Comparison of ENCODE assay signal across 11 cellular contexts in genomic region chr17:47707056-47707791, GRCh38. TPM values are rescaled to one million over a fixed set of nuclear protein-coding genes. Genes with fewer than 3 reads are reported as not detected.
DNase-seq lines count a peak whose midpoint lies in the region; TF ChIP-seq lines count a peak whose summit lies in the region.
"Had no signal": no experiment of that assay in that cellular context is flagged by ENCODE, and none has a peak within 500 bp of the region (broad histone marks: within the 10 kb centered on the region; RNA-seq: fewer than 3 reads in every experiment).

No MANE protein-coding gene starts in this region.

- intact Hi-C loops in posterior vena cava (cut with DNase I) (no loop called here), testis (cut with DNase I; ENCODE audit: low total_unique reads) (no loop called here)

- H3K4me3 ChIP-seq in HL-60 (replicated peaks; ENCODE audit: insufficient read depth, low read length) (no peak overlapping the region), testis (no peak overlapping the region)
- H3K4me3 ChIP-seq: psoas muscle had no signal

- WGBS in testis, 2 donors, result 64 to 71% methylated on average over 4 of the region's 4 CpGs

- peak in 9 of 14 donors; percentile 13 to 53 (median 23) for DNase-seq in C1 segment of cervical spinal cord (lab: John Stamatoyannopoulos, UW)
- peak; percentile 10 to 67 for DNase-seq in HL-60 (ENCODE audit: low read depth in 1 of 2, low spot score in 1 of 2)
- no peak for DNase-seq in neural crest cell (ENCODE audit: low read depth, low spot score)
- DNase-seq in stimulated activated CD4-positive, alpha-beta T cell treated with anti-CD3 and anti-CD28 coated beads, Interleukin-1b, Interleukin-23, amount 100 ng/mL, for 48 hours, result no peak
- no peak for DNase-seq in stimulated activated CD4-positive, alpha-beta T cell treated with anti-CD3 and anti-CD28 coated beads, Interleukin-2, amount 100 ng/mL, for 48 hours
- DNase-seq in posterior vena cava (ENCODE audit: low spot score), result no peak
- DNase-seq in testis, result no peak
- DNase-seq: DMS153, psoas muscle had no signal

- H3K9me3 ChIP-seq in testis, result no peaks in the 10 kb centered on the region
- H3K9me3 ChIP-seq: psoas muscle had no signal

- no peaks in the 10 kb centered on the region for H3K27me3 ChIP-seq in HL-60 (ENCODE audit: insufficient read depth, poor library complexity, severe bottlenecking)
- no peaks in the 10 kb centered on the region for H3K27me3 ChIP-seq in testis

- TF ChIP-seq POLR2A in testis (IDR thresholded peaks at IDR 0.05), result no peak

- H3K27me3 Mint-ChIP-seq in brain, result peaks cover 9% of the 10 kb centered on the region
- H3K27me3 Mint-ChIP-seq in neural crest cell (ENCODE audit: low read depth), result no peaks in the 10 kb centered on the region

- no peak for TF ChIP-seq CTCF in HL-60 (IDR thresholded peaks at IDR 0.05; ENCODE audit: insufficient read depth, low read length)
- TF ChIP-seq CTCF in brain (conservative IDR thresholded peaks at IDR 0.05), result no peak
- TF ChIP-seq CTCF in neural crest cell (conservative IDR thresholded peaks at IDR 0.05), result no peak
- TF ChIP-seq CTCF in testis (IDR thresholded peaks at IDR 0.05), result no peak

- H3K9me3 Mint-ChIP-seq in brain (no peaks in the 10 kb centered on the region), neural crest cell (no peaks in the 10 kb centered on the region)

- H3K4me3 Mint-ChIP-seq in brain (no peak overlapping the region), neural crest cell (peak overlapping the region; percentile 43)

- no peaks in the 10 kb centered on the region for H3K36me3 ChIP-seq in testis (ENCODE audit: low read depth, missing control alignments)

- peak overlapping the region in 3 of 5 experiments; percentile 25 to 73 (median 65) for H3K27ac Mint-ChIP-seq in brain
- peak overlapping the region; percentile 91 for H3K27ac Mint-ChIP-seq in neural crest cell (ENCODE audit: unreplicated experiment)

- peaks cover 24% of the 10 kb centered on the region for H3K36me3 Mint-ChIP-seq in brain
- H3K36me3 Mint-ChIP-seq in neural crest cell (ENCODE audit: low read depth), result no peaks in the 10 kb centered on the region

- peaks cover 41% of the 10 kb centered on the region for H3K4me1 Mint-ChIP-seq in brain
- peaks cover 36% of the 10 kb centered on the region for H3K4me1 Mint-ChIP-seq in neural crest cell

- H3K4me1 ChIP-seq in testis, result peaks cover 8% of the 10 kb centered on the region

- H3K27ac ChIP-seq in HL-60 (replicated peaks) (no peak overlapping the region), testis (no peak overlapping the region)
- H3K27ac ChIP-seq: psoas muscle had no signal

RNA-seq across cellular contexts. Expression of gene TBKBP1, which starts 13.3 kb away (rescaled TPM):
- 10.2 TPM for polyA plus RNA-seq in brain (ENCODE audit: insufficient read depth, low read depth, low replicate concordance)
- 18.3 and 22.1 TPM in 2 replicates for total RNA-seq in neural crest cell
- total RNA-seq in posterior vena cava, result 10 to 100 TPM; 10.7 to 13.8 TPM
- total RNA-seq in testis, result 10 to 100 TPM; 23.3 TPM
- 21.9 TPM for polyA plus RNA-seq in testis (ENCODE audit: insufficient read depth, low read depth, low replicate concordance)

RNA-seq across cellular contexts. Expression of gene TBX21, which starts 25.8 kb away (rescaled TPM):
- polyA plus RNA-seq in brain (ENCODE audit: insufficient read depth, low read depth, low replicate concordance) (not detected), testis (ENCODE audit: insufficient read depth, low read depth, low replicate concordance) (1.1 TPM)
- total RNA-seq in neural crest cell (not detected in 2 replicates), posterior vena cava (under 1 TPM; 0.48 to 0.65 TPM), testis (1 to 10 TPM; 1.8 to 2.2 TPM)
- total RNA-seq: endothelial cell of umbilical vein had no signal
- polyA plus RNA-seq: endothelial cell of umbilical vein had no signal

RNA-seq across cellular contexts. Expression of gene KPNB1, which starts 57.5 kb away (rescaled TPM):
- polyA plus RNA-seq in brain (ENCODE audit: insufficient read depth, low read depth, low replicate concordance) (184 TPM), testis (ENCODE audit: insufficient read depth, low read depth, low replicate concordance) (391 TPM)
- total RNA-seq in neural crest cell (642 and 671 TPM in 2 replicates), posterior vena cava (100 to 1,000 TPM; 193 to 198 TPM), testis (100 to 1,000 TPM; 262 to 299 TPM)

Comparison
In these comparisons a context has a peak if more than half of its experiments do, and no peak if none do; other contexts are left out.
1. DNase-seq: peak in C1 segment of cervical spinal cord (9 of 14) and HL-60 (2 of 2); none in neural crest cell (single experiment), stimulated activated CD4-positive, alpha-beta T cell treated with anti-CD3 and anti-CD28 coated beads, Interleukin-1b, Interleukin-23, amount 100 ng/mL, for 48 hours (single experiment), stimulated activated CD4-positive, alpha-beta T cell treated with anti-CD3 and anti-CD28 coated beads, Interleukin-2, amount 100 ng/mL, for 48 hours (0 of 2), posterior vena cava (single experiment) and testis (single experiment).